ENCODE assay signal across 8 cellular contexts in the genomic region with DNA sequence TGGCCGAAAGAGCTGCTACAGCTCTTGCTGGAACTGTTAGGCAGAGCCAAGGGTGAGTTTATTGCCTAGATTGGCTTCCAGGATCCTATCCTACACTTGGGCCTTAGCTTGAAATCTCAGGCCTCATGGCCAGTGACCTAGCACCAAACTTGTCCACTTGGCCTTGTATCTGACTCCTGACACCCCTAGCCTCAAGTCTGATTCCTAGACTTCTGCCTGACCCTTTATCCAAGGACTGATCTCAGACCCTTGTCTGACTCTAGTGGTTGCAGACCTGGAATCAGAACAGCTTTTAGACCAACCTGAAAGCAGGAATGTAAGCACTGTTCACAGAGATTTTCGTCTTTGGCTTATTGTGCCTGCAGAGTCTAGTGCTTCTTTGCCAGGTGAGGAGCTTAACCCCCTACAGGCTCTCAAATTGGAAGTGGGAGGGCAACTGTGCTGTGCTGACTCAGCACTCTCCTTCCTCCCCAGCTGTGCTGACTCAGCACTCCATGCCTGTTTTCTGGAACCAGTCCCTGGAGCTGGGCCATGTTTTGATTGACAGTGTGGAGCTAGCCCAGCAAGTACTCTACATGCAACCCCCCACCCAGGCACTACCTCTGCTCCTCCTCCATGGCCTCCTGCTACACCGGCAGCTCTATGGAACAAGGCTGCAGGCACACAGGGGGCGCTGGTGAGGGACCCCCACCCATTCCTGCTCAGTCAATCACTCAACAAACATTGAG. TPM values are rescaled to one million over a fixed set of nuclear protein-coding genes. Genes with fewer than 3 reads are reported as not detected.
DNase-seq lines count a peak whose midpoint lies in the region; ATAC-seq, FAIRE-seq and TF ChIP-seq lines count a peak whose summit lies in the region.

No MANE protein-coding gene starts in this region.

- no peaks in the 10 kb centered on the region for H3K27me3 ChIP-seq in heart left ventricle
- H3K27me3 ChIP-seq in small intestine (ENCODE audit: control insufficient read depth in 2 of 2, insufficient read depth in 2 of 2, low read length in 2 of 2) = no peaks in the 10 kb centered on the region

- H3K27ac ChIP-seq in heart left ventricle (no peak overlapping the region), small intestine (ENCODE audit: low read depth in 1 of 2, low read length in 1 of 2) (no peak overlapping the region)

- intact Hi-C loops in heart left ventricle (cut with DNase I) = no loop called here

- H3K9me3 ChIP-seq in heart left ventricle (no peaks in the 10 kb centered on the region), small intestine (ENCODE audit: control insufficient read depth, low read depth) (no peaks in the 10 kb centered on the region)

- H3K36me3 ChIP-seq in heart left ventricle (peaks cover 0 to 6% (median 0%) of the 10 kb centered on the region in 9 donors), small intestine (ENCODE audit: control insufficient read depth in 2 of 2, insufficient read depth in 2 of 2, low read length in 2 of 2) (no peaks in the 10 kb centered on the region)

- 50 to 65% (median 59%) methylated on average over 4 of the region's 4 CpGs for WGBS in heart left ventricle, 4 donors
- WGBS in small intestine, 3 donors = 76 to 88% (median 87%) methylated on average over 4 of the region's 4 CpGs

- ATAC-seq in heart left ventricle = peak; percentile 25 to 63 (median 50)

- TF ChIP-seq POLR2A in heart left ventricle (IDR thresholded peaks at IDR 0.05) = no peak

- no peak overlapping the region for H3K4me3 ChIP-seq in heart left ventricle
- no peak overlapping the region for H3K4me3 ChIP-seq in small intestine (ENCODE audit: low read depth in 1 of 2, low read length in 2 of 2)

- peak; percentile 23 for DNase-seq in NCI-H1694 (lab: John Stamatoyannopoulos, UW)
- DNase-seq in NCI-H1694 treated with DMSO at 0.1 percent for 48 hours (lab: John Stamatoyannopoulos, UW) = no peak
- DNase-seq in RPMI7951 (ENCODE audit: low read depth) = peak; percentile 50
- DNase-seq in heart left ventricle = peak in 4 of 5 donors; percentile 55 to 82 (median 59)
- DNase-seq in small intestine = peak; percentile 25
- no peak for DNase-seq in stimulated activated CD4-positive, alpha-beta T cell treated with anti-CD3 and anti-CD28 coated beads, Interleukin-15, amount 100 ng/mL, for 24 hours
- no peak for DNase-seq in DMS114 treated with DMSO at 0.1 percent for 48 hours (lab: John Stamatoyannopoulos, UW; ENCODE audit: unreplicated experiment)
- no peak for DNase-seq in NCI-H187 (lab: John Stamatoyannopoulos, UW)

- TF ChIP-seq CTCF in heart left ventricle (IDR thresholded peaks at IDR 0.05) = no peak

- peaks cover 0 to 24% (median 9%) of the 10 kb centered on the region in 12 donors for H3K4me1 ChIP-seq in heart left ventricle
- H3K4me1 ChIP-seq in small intestine (ENCODE audit: control insufficient read depth in 2 of 2, insufficient read depth in 1 of 2, low read depth in 1 of 2, low read length in 1 of 2) = no peaks in the 10 kb centered on the region

- FAIRE-seq in small intestine (lab: Jason Lieb, UNC) = no peak

RNA-seq across cellular contexts. Expression of gene RRP8, which starts 35.1 kb away (rescaled TPM):
- total RNA-seq in RPMI7951 (2014; rRNA removed; shearing (Covaris generic)) = 14.0 and 20.7 TPM in 2 replicates
- total RNA-seq in heart left ventricle = 10 to 100 TPM; 11.2 to 23.5 (median 18.0) TPM
- polyA plus RNA-seq in heart left ventricle (10 to 100 TPM; 16.6 to 17.4 TPM), small intestine (10 to 100 TPM; 15.9 to 28.4 (median 16.0) TPM)

RNA-seq across cellular contexts. Expression of gene ILK, which starts 35.2 kb away (rescaled TPM):
- total RNA-seq in RPMI7951 (2014; rRNA removed; shearing (Covaris generic)) = 226 and 231 TPM in 2 replicates
- 100 to 1,000 TPM; 177 to 259 (median 222) TPM for total RNA-seq in heart left ventricle
- 100 to 1,000 TPM; 220 to 288 TPM for polyA plus RNA-seq in heart left ventricle
- polyA plus RNA-seq in small intestine = 10 to 100 TPM; 73.9 to 97.3 (median 88.9) TPM

RNA-seq across cellular contexts. Expression of gene TAF10, which starts 43.7 kb away (rescaled TPM):
- 44.5 and 81.9 TPM in 2 replicates for total RNA-seq in RPMI7951 (2014; rRNA removed; shearing (Covaris generic))
- total RNA-seq in heart left ventricle = 100 to 1,000 TPM in 4 of 9 donors, 10 to 100 TPM in 5; 42.3 to 153 (median 99.0) TPM
- polyA plus RNA-seq in heart left ventricle (100 to 1,000 TPM in 1 of 2 donors, 10 to 100 TPM in 1; 50.8 to 155 TPM), small intestine (100 to 1,000 TPM in 2 of 3 donors, 10 to 100 TPM in 1; 62.6 to 133 (median 114) TPM)

RNA-seq across cellular contexts. Expression of gene TPP1, which starts 50.9 kb away (rescaled TPM):
- 20.3 and 22.6 TPM in 2 replicates for total RNA-seq in RPMI7951 (2014; rRNA removed; shearing (Covaris generic))
- total RNA-seq in heart left ventricle = 100 to 1,000 TPM in 2 of 9 donors, 10 to 100 TPM in 7; 48.7 to 169 (median 81.2) TPM
- polyA plus RNA-seq in heart left ventricle (10 to 100 TPM; 38.5 to 39.5 TPM), small intestine (10 to 100 TPM; 25.4 to 43.9 (median 25.5) TPM)

Comparison
In these comparisons a context has a peak if more than half of its experiments do, and no peak if none do; other contexts are left out.
1. DNase-seq: peak in NCI-H1694 (single experiment), RPMI7951 (single experiment), heart left ventricle (4 of 5) and small intestine (single experiment); none in NCI-H1694 treated with DMSO at 0.1 percent for 48 hours (single experiment), stimulated activated CD4-positive, alpha-beta T cell treated with anti-CD3 and anti-CD28 coated beads, Interleukin-15, amount 100 ng/mL, for 24 hours (single experiment), DMS114 treated with DMSO at 0.1 percent for 48 hours (single experiment) and NCI-H187 (0 of 2).